Comparison of ENCODE assay signal across 8 cellular contexts in genomic region chr14:50823051-50823762, GRCh38. TPM values are rescaled to one million over a fixed set of nuclear protein-coding genes. Genes with fewer than 3 reads are reported as not detected.
A peak's percentile ranks its signal among the peaks of the same experiment; 100 is the strongest.
DNase-seq lines count a peak whose midpoint lies in the region; ATAC-seq and TF ChIP-seq lines count a peak whose summit lies in the region.

No MANE protein-coding gene starts in this region.

- peaks cover 48% of the 10 kb centered on the region for H3K36me3 Mint-ChIP-seq in activated T-helper 2 cell treated with anti-CD3 and anti-CD28 coated beads, Interferon-gamma antibody, Interleukin-2, Interleukin-4, amounts not matched to agents 10 μg/mL and 5 μg/mL and 100 μg/mL, durations not matched to agents 14 hours and 24 hours and 36 hours (ENCODE audit: low read depth)
- peaks cover 6 to 47% (median 23%) of the 10 kb centered on the region in 5 donors for H3K36me3 Mint-ChIP-seq in naive thymus-derived CD4-positive, alpha-beta T cell
- peaks cover 10% of the 10 kb centered on the region; the same call in 1 of the 2 replicates for H3K36me3 Mint-ChIP-seq in WTC11

- H3K4me1 Mint-ChIP-seq in activated T-helper 2 cell treated with anti-CD3 and anti-CD28 coated beads, Interferon-gamma antibody, Interleukin-2, Interleukin-4, amounts not matched to agents 10 μg/mL and 5 μg/mL and 100 μg/mL, durations not matched to agents 14 hours and 24 hours and 36 hours (ENCODE audit: low read depth), result peaks cover 68% of the 10 kb centered on the region
- H3K4me1 Mint-ChIP-seq in naive thymus-derived CD4-positive, alpha-beta T cell, result peaks cover 74 to 97% (median 92%) of the 10 kb centered on the region in 7 donors
- H3K4me1 Mint-ChIP-seq in WTC11, result peaks cover 54% of the 10 kb centered on the region

- H3K36me3 ChIP-seq in naive thymus-derived CD4-positive, alpha-beta T cell (ENCODE audit: control insufficient read depth in 2 of 3, insufficient read depth in 3 of 3, low read length in 3 of 3), result peaks cover 0 to 4% (median 0%) of the 10 kb centered on the region in 3 experiments

- peak overlapping the region; percentile 48 for H3K4me3 ChIP-seq in naive thymus-derived CD4-positive, alpha-beta T cell (ENCODE audit: low read length)

- no peaks in the 10 kb centered on the region for H3K27me3 Mint-ChIP-seq in activated T-helper 2 cell treated with anti-CD3 and anti-CD28 coated beads, Interferon-gamma antibody, Interleukin-2, Interleukin-4, amounts not matched to agents 10 μg/mL and 5 μg/mL and 100 μg/mL, durations not matched to agents 14 hours and 24 hours and 36 hours (ENCODE audit: low read depth)
- H3K27me3 Mint-ChIP-seq in naive thymus-derived CD4-positive, alpha-beta T cell, result no peaks in the 10 kb centered on the region
- H3K27me3 Mint-ChIP-seq in WTC11 (ENCODE audit: low read depth), result peaks cover 71% of the 10 kb centered on the region

- DNase-seq in activated T-helper 2 cell treated with anti-CD3 and anti-CD28 coated beads, Interferon-gamma antibody, Interleukin-2, Interleukin-4, amounts not matched to agents 10 μg/mL and 5 μg/mL and 100 μg/mL, durations not matched to agents 14 hours and 24 hours and 36 hours (ENCODE audit: low spot score), result no peak
- DNase-seq in naive thymus-derived CD4-positive, alpha-beta T cell, result peak in 4 of 9 donors; percentile 13 to 26 (median 20)
- no peak for DNase-seq in NCI-H526 (lab: John Stamatoyannopoulos, UW)
- DNase-seq in DMS79 (lab: John Stamatoyannopoulos, UW), result no peak
- no peak for DNase-seq in WTC11 (ENCODE audit: low spot score)
- no peak for DNase-seq in NCI-H524 treated with DMSO at 0.1 percent for 48 hours (lab: John Stamatoyannopoulos, UW)

- peak overlapping the region; percentile 69 for H3K27ac ChIP-seq in naive thymus-derived CD4-positive, alpha-beta T cell (ENCODE audit: low read depth, low read length)

- no peaks in the 10 kb centered on the region for H3K27me3 ChIP-seq in naive thymus-derived CD4-positive, alpha-beta T cell (ENCODE audit: control insufficient read depth in 2 of 2, insufficient read depth in 2 of 2, low read length in 2 of 2)

- no peak for TF ChIP-seq CTCF in WTC11 (IDR thresholded peaks at IDR 0.05)

- ATAC-seq in GM19324 (IDR thresholded peaks at IDR 0.05; ENCODE audit: low FRiP score, unreplicated experiment) (peak; percentile 25), HG02973 (IDR thresholded peaks at IDR 0.05; ENCODE audit: unreplicated experiment) (peak; percentile 11), WTC11 (no peak)
- ATAC-seq in naive thymus-derived CD4-positive, alpha-beta T cell, result peak; percentile 14

- intact Hi-C loops in activated T-helper 2 cell treated with anti-CD3 and anti-CD28 coated beads, Interferon-gamma antibody, Interleukin-2, Interleukin-4, amounts not matched to agents 10 μg/mL and 5 μg/mL and 100 μg/mL, durations not matched to agents 14 hours and 24 hours and 36 hours (cut with micrococcal nuclease), result loop anchor here (5.0 kb wide), 2 partner anchors 36 to 96 kb away; no protein-coding TSS in a partner anchor
- intact Hi-C loops in naive thymus-derived CD4-positive, alpha-beta T cell (cut with micrococcal nuclease), result loop anchor here in 1 of 2 donors (5.0 kb wide), 1 partner anchor 36 kb away; no protein-coding TSS in a partner anchor

- POLR2A ChIA-PET in naive thymus-derived CD4-positive, alpha-beta T cell (lab: Charles Lee), result interaction anchor here (0.6 to 8.3 kb wide), 17 partner anchors 7 to 707 kb away, joined by 3 to 91 read pairs (median 5); partner anchors contain the start of genes DMAC2L, L2HGDH, NIN and VCPKMT
- POLR2A ChIA-PET in WTC11 (lab: Charles Lee), result interaction anchor here (1.1 kb wide), 1 partner anchor 20 kb away, joined by 4 read pairs; no protein-coding TSS in a partner anchor

- CTCF ChIA-PET in naive thymus-derived CD4-positive, alpha-beta T cell (lab: Charles Lee), result interaction anchor here (1.0 to 3.3 kb wide), 6 partner anchors 29 to 50 kb away, joined by 3 to 15 read pairs (median 6); no protein-coding TSS in a partner anchor
- CTCF ChIA-PET in WTC11 (lab: Charles Lee), result interaction anchor here (2.0 kb wide), 1 partner anchor 37 kb away, joined by 5 read pairs; no protein-coding TSS in a partner anchor

- H3K4me3 Mint-ChIP-seq in activated T-helper 2 cell treated with anti-CD3 and anti-CD28 coated beads, Interferon-gamma antibody, Interleukin-2, Interleukin-4, amounts not matched to agents 10 μg/mL and 5 μg/mL and 100 μg/mL, durations not matched to agents 14 hours and 24 hours and 36 hours (ENCODE audit: low read depth), result peak overlapping the region; percentile 69
- H3K4me3 Mint-ChIP-seq in naive thymus-derived CD4-positive, alpha-beta T cell, result peak overlapping the region; percentile 51 to 85 (median 80)
- no peak overlapping the region for H3K4me3 Mint-ChIP-seq in WTC11

- H3K27ac Mint-ChIP-seq in activated T-helper 2 cell treated with anti-CD3 and anti-CD28 coated beads, Interferon-gamma antibody, Interleukin-2, Interleukin-4, amounts not matched to agents 10 μg/mL and 5 μg/mL and 100 μg/mL, durations not matched to agents 14 hours and 24 hours and 36 hours, result peak overlapping the region; percentile 77
- peak overlapping the region; percentile 89 to 97 (median 92) for H3K27ac Mint-ChIP-seq in naive thymus-derived CD4-positive, alpha-beta T cell
- no peak overlapping the region for H3K27ac Mint-ChIP-seq in WTC11

- H3K9me3 ChIP-seq in naive thymus-derived CD4-positive, alpha-beta T cell (ENCODE audit: control insufficient read depth in 2 of 3, low read length in 3 of 3), result no peaks in the 10 kb centered on the region

- H3K4me1 ChIP-seq in naive thymus-derived CD4-positive, alpha-beta T cell (ENCODE audit: control insufficient read depth in 2 of 2, insufficient read depth in 2 of 2, low read length in 2 of 2), result peaks cover 85 to 87% of the 10 kb centered on the region in 2 donors

- no peaks in the 10 kb centered on the region for H3K9me3 Mint-ChIP-seq in activated T-helper 2 cell treated with anti-CD3 and anti-CD28 coated beads, Interferon-gamma antibody, Interleukin-2, Interleukin-4, amounts not matched to agents 10 μg/mL and 5 μg/mL and 100 μg/mL, durations not matched to agents 14 hours and 24 hours and 36 hours
- H3K9me3 Mint-ChIP-seq in naive thymus-derived CD4-positive, alpha-beta T cell, result no peaks in the 10 kb centered on the region
- H3K9me3 Mint-ChIP-seq in WTC11, result no peaks in the 10 kb centered on the region

TF ChIP-seq in WTC11, 78 proteins besides CTCF, POLR2A, EP300 and RAD21 (continues in another document):
- TF ChIP-seq PRRX2 (CRISPR knock-in tag; IDR thresholded peaks at IDR 0.05) (no peak), ZNF671 (CRISPR knock-in tag; IDR thresholded peaks at IDR 0.05) (no peak), GRHL2 (CRISPR knock-in tag; IDR thresholded peaks at IDR 0.05; ENCODE audit: insufficient replicate concordance, severe bottlenecking) (no peak), JAZF1 (CRISPR knock-in tag; IDR thresholded peaks at IDR 0.05) (no peak), ATF3 (CRISPR knock-in tag; conservative IDR thresholded peaks at IDR 0.05) (no peak), E2F1 (CRISPR knock-in tag; IDR thresholded peaks at IDR 0.05) (no peak), CDX4 (CRISPR knock-in tag; IDR thresholded peaks at IDR 0.05; ENCODE audit: borderline replicate concordance) (no peak)

RNA-seq across cellular contexts. Expression of gene NIN, which starts 7.8 kb away (rescaled TPM):
- total RNA-seq in activated T-helper 2 cell treated with anti-CD3 and anti-CD28 coated beads, Interferon-gamma antibody, Interleukin-2, Interleukin-4, amounts not matched to agents 10 μg/mL and 5 μg/mL and 100 μg/mL, durations not matched to agents 14 hours and 24 hours and 36 hours, result 43.0 and 45.1 TPM in 2 replicates
- 100 to 1,000 TPM in 4 of 5 experiments, 10 to 100 TPM in 1; 84.5 to 149 (median 128) TPM for total RNA-seq in naive thymus-derived CD4-positive, alpha-beta T cell
- 10 to 100 TPM; 51.1 to 80.8 TPM for polyA plus RNA-seq in naive thymus-derived CD4-positive, alpha-beta T cell
- total RNA-seq in WTC11 (2021), result 23.8 to 28.8 TPM (median 26.3 TPM) in 3 replicates

RNA-seq across cellular contexts. Expression of gene ABHD12B, which starts 48.6 kb away (rescaled TPM):
- not detected in 2 replicates for total RNA-seq in activated T-helper 2 cell treated with anti-CD3 and anti-CD28 coated beads, Interferon-gamma antibody, Interleukin-2, Interleukin-4, amounts not matched to agents 10 μg/mL and 5 μg/mL and 100 μg/mL, durations not matched to agents 14 hours and 24 hours and 36 hours
- total RNA-seq in naive thymus-derived CD4-positive, alpha-beta T cell, result under 1 TPM in 1 of 5 experiments, not detected in 4; 0.37 TPM
- polyA plus RNA-seq in naive thymus-derived CD4-positive, alpha-beta T cell, result not detected
- 145 to 156 TPM (median 146 TPM) in 3 replicates for total RNA-seq in WTC11 (2021)

Comparison
In these comparisons a context has a peak if more than half of its experiments do, and no peak if none do; other contexts are left out.
1. RNA of gene ABHD12B, which starts 48.6 kb away (total RNA-seq): 145 to 156 TPM in WTC11; not detected in activated T-helper 2 cell treated with anti-CD3 and anti-CD28 coated beads, Interferon-gamma antibody, Interleukin-2, Interleukin-4, amounts not matched to agents 10 μg/mL and 5 μg/mL and 100 μg/mL, durations not matched to agents 14 hours and 24 hours and 36 hours and 0.37 TPM in naive thymus-derived CD4-positive, alpha-beta T cell; every median in the first group is over 100 times any median in the second.